26 cellular contexts compared by ENCODE assay signal in genomic region chr10:133218891-133219290, GRCh38. TPM values are rescaled to one million over a fixed set of nuclear protein-coding genes. Genes with fewer than 3 reads are reported as not detected.
DNase-seq lines count a peak whose midpoint lies in the region; ATAC-seq, FAIRE-seq and TF ChIP-seq lines count a peak whose summit lies in the region.
"Had no signal": no experiment of that assay in that cellular context is flagged by ENCODE, and none has a peak within 500 bp of the region (broad histone marks: within the 10 kb centered on the region; RNA-seq: fewer than 3 reads in every experiment).

No MANE protein-coding gene starts in this region.

- no peaks in the 10 kb centered on the region; the same call in 1 of the 2 replicates for H3K23me2 ChIP-seq in H1 (ENCODE audit: low read depth, low read length)

- DNase-seq in H7: peak; percentile 72
- DNase-seq in H1 (ENCODE audit: low read depth in 1 of 2, low spot score in 2 of 2): no peak
- DNase-seq in trophoblast cell: peak; percentile 64 to 65
- DNase-seq in NCI-H1105 treated with DMSO at 0.1 percent for 48 hours (lab: John Stamatoyannopoulos, UW): no peak
- DNase-seq in SHP77 (lab: John Stamatoyannopoulos, UW): no peak
- no peak for DNase-seq in activated CD4-positive, alpha-beta T cell treated with anti-CD3 and anti-CD28 coated beads, Interleukin-2, amount 50 U/mL, for 1 hour
- DNase-seq: C1 segment of cervical spinal cord; Calu3; CD4-positive, alpha-beta memory T cell; COR-L47; DMS53; DMS79 treated with DMSO at 0.1 percent for 48 hours; GF-D8; GOT3; H9 had no signal

- H3K4me1 ChIP-seq in BLaER1 (peaks cover 20% of the 10 kb centered on the region), H1 (replicated peaks in 1 of 4; ENCODE audit: control insufficient read depth in 3 of 4, insufficient read depth in 4 of 4, low read length in 3 of 4) (peaks cover 0 to 15% (median 10%) of the 10 kb centered on the region in 4 experiments; a peak in 6 of 7 replicates), trophoblast cell (ENCODE audit: control insufficient read depth in 1 of 2, insufficient read depth in 2 of 2, low read length in 2 of 2) (no peaks in the 10 kb centered on the region)

- H4K5ac ChIP-seq in H1 (ENCODE audit: insufficient read length, low read depth, low read length): no peak overlapping the region

- H2BK20ac ChIP-seq in H1 (ENCODE audit: low read length): 0 out of 2 replicates have a peak overlapping the region, but pooled peaks have one; percentile 80

- H3K4me3 ChIP-seq in BLaER1: no peak overlapping the region
- H3K4me3 ChIP-seq in H7 (ENCODE audit: insufficient read depth, low read depth, low read length): no peak overlapping the region
- H3K4me3 ChIP-seq in H1 (ENCODE audit: extremely low read depth in 1 of 4, insufficient read depth in 2 of 4, low read depth in 3 of 4, low read length in 4 of 4): no peak overlapping the region
- no peak overlapping the region for H3K4me3 ChIP-seq in trophoblast cell (ENCODE audit: low read depth, low read length)

- FAIRE-seq in H1 (lab: Jason Lieb, UNC): no peak
- FAIRE-seq: A204.1, GM12891, GM18507 had no signal

- CTCF ChIA-PET in H1 (lab: Charles Lee; ENCODE audit: partially characterized antibody): interaction anchor here (0.9 to 2.6 kb wide), 6 partner anchors 15 to 279 kb away, joined by 3 to 14 read pairs (median 4); partner anchors contain the start of gene KNDC1

- no peaks in the 10 kb centered on the region for H3K79me1 ChIP-seq in H1 (ENCODE audit: low read depth, low read length)
- no peaks in the 10 kb centered on the region for H3K79me1 ChIP-seq in trophoblast cell (ENCODE audit: low read length)

- H4K20me1 ChIP-seq in BLaER1 (peaks cover 12% of the 10 kb centered on the region; the same call in 1 of the 2 replicates), H1 (replicated peaks in 1 of 2; ENCODE audit: control insufficient read depth in 1 of 2, insufficient read depth in 2 of 2, low read length in 2 of 2) (peaks cover 0 to 3% of the 10 kb centered on the region in 2 experiments)

- H2AFZ ChIP-seq in H1 (ENCODE audit: low read length) (no peak overlapping the region), trophoblast cell (ENCODE audit: insufficient read depth, low read length, poor library complexity) (no peak overlapping the region)

- H3K9ac ChIP-seq in BLaER1 (no peak overlapping the region), H1 (replicated peaks in 1 of 4; ENCODE audit: extremely low read depth in 1 of 4, low read depth in 3 of 4, low read length in 3 of 4) (no peak overlapping the region), trophoblast cell (ENCODE audit: low read length) (no peak overlapping the region)

- H3K36me3 ChIP-seq in BLaER1 (no peaks in the 10 kb centered on the region), H7 (replicated peaks; ENCODE audit: control insufficient read depth, insufficient read depth, low read length) (no peaks in the 10 kb centered on the region), H1 (ENCODE audit: control insufficient read depth in 2 of 4, insufficient read depth in 4 of 4, low read length in 3 of 4) (no peaks in the 10 kb centered on the region; a peak in 1 of 8 replicates), trophoblast cell (ENCODE audit: control insufficient read depth in 1 of 2, insufficient read depth in 2 of 2, low read length in 2 of 2) (no peaks in the 10 kb centered on the region)

- H4K91ac ChIP-seq in H1 (replicated peaks; ENCODE audit: insufficient read length, low read length) (peak overlapping the region; percentile 15), trophoblast cell (ENCODE audit: low read depth, low read length) (no peak overlapping the region)

- peak overlapping the region; percentile 55; the same call in 1 of the 2 replicates for H2BK5ac ChIP-seq in H1 (ENCODE audit: low read depth, low read length)
- no peak overlapping the region for H2BK5ac ChIP-seq in trophoblast cell (ENCODE audit: low read depth, low read length, poor library complexity)

- H3K23ac ChIP-seq in H1 (ENCODE audit: insufficient read length): no peak overlapping the region
- no peak overlapping the region for H3K23ac ChIP-seq in trophoblast cell (ENCODE audit: low read length)

- H2BK15ac ChIP-seq in H1 (ENCODE audit: low read length): no peak overlapping the region

- no peak for TF ChIP-seq RAD21 in H1 (IDR thresholded peaks at IDR 0.05 in 1 of 2, conservative IDR thresholded peaks at IDR 0.05 in 1 of 2; ENCODE audit: low read depth in 2 of 2, low read length in 2 of 2)

- no peak overlapping the region for H3K56ac ChIP-seq in H1 (replicated peaks; ENCODE audit: insufficient read length, low read depth, low read length)

- H3K27me3 ChIP-seq in BLaER1 (0 out of 2 replicates have a peak, but pooled peaks cover 13% of the 10 kb centered on the region), H7 (ENCODE audit: control insufficient read depth, insufficient read depth, low read length) (no peaks in the 10 kb centered on the region), H1 (replicated peaks in 1 of 4; ENCODE audit: control insufficient read depth in 3 of 4, extremely low read depth in 1 of 4, insufficient read depth in 3 of 4, low read length in 3 of 4) (no peaks in the 10 kb centered on the region), trophoblast cell (ENCODE audit: insufficient read depth, low read length) (no peaks in the 10 kb centered on the region)

- no peak overlapping the region for H2AK5ac ChIP-seq in H1 (ENCODE audit: low read depth, low read length)
- no peak overlapping the region for H2AK5ac ChIP-seq in trophoblast cell (ENCODE audit: low read length)

- H2BK120ac ChIP-seq in H1 (replicated peaks; ENCODE audit: low read depth, low read length) (no peak overlapping the region), trophoblast cell (ENCODE audit: insufficient read depth, low read length, poor library complexity) (no peak overlapping the region)

- H4K12ac ChIP-seq in trophoblast cell (ENCODE audit: low read depth, low read length): no peak overlapping the region

- POLR2A ChIA-PET in H1 (lab: Charles Lee; ENCODE audit: partially characterized antibody): interaction anchor here (1.0 to 1.7 kb wide), 8 partner anchors 8 to 88 kb away, joined by 3 to 8 read pairs (median 3); no protein-coding TSS in a partner anchor

- 90% methylated on average over 14 of the region's 20 CpGs; no CpG with 5 or more reads in 1 of the 2 experiments for WGBS in H1 (ENCODE audit: extremely low coverage in 1 of 2, insufficient coverage in 1 of 2, insufficient read length in 1 of 2, insufficient replicate concordance in 2 of 2, low coverage in 1 of 2, low lambda C conversion rate in 2 of 2, missing lambda C conversion rate in 1 of 2), 2 experiments
- no CpG with 5 or more reads among the region's 20 CpGs for WGBS in trophoblast cell (ENCODE audit: extremely low coverage, insufficient coverage, insufficient read length)

- ATAC-seq in HG03520 (IDR thresholded peaks at IDR 0.05; ENCODE audit: unreplicated experiment): no peak
- ATAC-seq: HCT116 had no signal

- H3K27ac ChIP-seq in BLaER1: no peak overlapping the region
- H3K27ac ChIP-seq in H1 (ENCODE audit: low read depth, low read length): no peak overlapping the region
- H3K27ac ChIP-seq in trophoblast cell (ENCODE audit: low read depth, low read length): no peak overlapping the region
- H3K27ac ChIP-seq: 22Rv1 had no signal

- peak overlapping the region; percentile 77 for H3K4me2 ChIP-seq in BLaER1
- 0 out of 4 replicates have a peak overlapping the region, but pooled peaks of 1 of the 2 experiments have one; percentile 55 for H3K4me2 ChIP-seq in H1 (ENCODE audit: insufficient read depth in 1 of 2, low read depth in 2 of 2, low read length in 2 of 2)
- no peak overlapping the region for H3K4me2 ChIP-seq in trophoblast cell (ENCODE audit: low read length)

- H3K14ac ChIP-seq in H1 (ENCODE audit: insufficient read length) (no peak overlapping the region), trophoblast cell (ENCODE audit: low read length) (no peak overlapping the region)

- no peak for TF ChIP-seq EP300 in H1 (IDR thresholded peaks at IDR 0.05; ENCODE audit: borderline replicate concordance in 1 of 2, low read depth in 2 of 2, low read length in 2 of 2)

- peak overlapping the region; percentile 42; the same call in 1 of the 2 replicates for H2BK12ac ChIP-seq in H1 (ENCODE audit: low read depth, low read length)
- H2BK12ac ChIP-seq in trophoblast cell (ENCODE audit: low read length): no peak overlapping the region

- TF ChIP-seq POLR2A in H1 (IDR thresholded peaks at IDR 0.05; ENCODE audit: control extremely low read depth in 1 of 2, low read depth in 2 of 2, low read length in 2 of 2): no peak

- H3K9me3 ChIP-seq in BLaER1 (no peaks in the 10 kb centered on the region), H1 (ENCODE audit: insufficient read depth in 2 of 2, low read depth in 1 of 2, low read length in 1 of 2) (peaks cover 0 to 4% of the 10 kb centered on the region in 2 experiments; a peak in 1 of 4 replicates), trophoblast cell (ENCODE audit: insufficient read depth, low read depth, low read length) (peaks cover 4% of the 10 kb centered on the region)

- H3K79me2 ChIP-seq in H1 (ENCODE audit: control insufficient read depth in 1 of 2, insufficient read depth in 2 of 2, low read length in 2 of 2) (no peaks in the 10 kb centered on the region), trophoblast cell (ENCODE audit: control insufficient read depth, insufficient read depth, low read length, poor library complexity) (no peaks in the 10 kb centered on the region)

- H3K4ac ChIP-seq in H1 (replicated peaks; ENCODE audit: insufficient read length, low read depth, low read length) (no peak overlapping the region), trophoblast cell (ENCODE audit: low read depth, low read length) (no peak overlapping the region)

- peak overlapping the region; percentile 32; the same call in 1 of the 2 replicates for H3K18ac ChIP-seq in H1 (ENCODE audit: extremely low read depth, low read length)
- H3K18ac ChIP-seq in trophoblast cell (ENCODE audit: low read length): no peak overlapping the region

- no peak overlapping the region for H4K8ac ChIP-seq in H1 (ENCODE audit: extremely low read depth, insufficient read depth, low read length)
- no peak overlapping the region for H4K8ac ChIP-seq in trophoblast cell (ENCODE audit: low read depth, low read length)

- no peak for TF ChIP-seq CTCF in H1 (IDR thresholded peaks at IDR 0.05; ENCODE audit: control extremely low read depth in 1 of 3, insufficient read depth in 1 of 3, low read depth in 1 of 3, low read length in 3 of 3)

RNA-seq across cellular contexts. Expression of gene UTF1, which starts 11.1 kb away (rescaled TPM):
- 8.8 and 13.4 TPM in 2 replicates for total RNA-seq in H7 (2014; rRNA removed; shearing (Covaris generic))
- total RNA-seq in H1 (2021; fragmentation: NEBNext Ultra II Directional; extraction: Animal tissue kit (Norgen Biotek cat#: 25700)): 21.7 and 21.8 TPM in 2 replicates
- 0.47 and 0.97 TPM in 2 replicates for polyA plus RNA-seq in H1 (2011; rRNA removed)
- 0.56 TPM for polyA plus RNA-seq in H1 (2011; cell fraction: cytosol; rRNA removed)
- polyA plus RNA-seq in H1 (2011; cell fraction: nucleus; rRNA removed): 3.0 TPM
- polyA plus RNA-seq in H1 (2012, experiment 1 of 2): 4.6 to 12.2 TPM (median 10.6 TPM) in 4 replicates
- 0.80 TPM for polyA plus RNA-seq in H1 (2012, experiment 2 of 2)
- polyA plus RNA-seq in H1 (2013, experiment 1 of 2): 23.8 TPM
- polyA plus RNA-seq in H1 (2013, experiment 2 of 2): 24.8 TPM
- not detected in 2 replicates for polyA minus RNA-seq in H1 (2011; rRNA and poly(A)+ RNA removed)
- polyA minus RNA-seq in H1 (2011; cell fraction: cytosol; rRNA and poly(A)+ RNA removed): 6.3 TPM
- polyA minus RNA-seq in H1 (2011; cell fraction: nucleus; rRNA and poly(A)+ RNA removed): 4.3 TPM
- 0.25 and 0.31 TPM in 2 replicates for polyA plus RNA-seq in trophoblast cell (2013)
- total RNA-seq: Calu3; CD4-positive, alpha-beta memory T cell; Daoy; G401 had no signal
- polyA plus RNA-seq: AG04450; CD4-positive, alpha-beta memory T cell had no signal

RNA-seq across cellular contexts. Expression of gene VENTX, which starts 18.8 kb away (rescaled TPM):
- 25.0 and 29.2 TPM in 2 replicates for total RNA-seq in H7 (2014; rRNA removed; shearing (Covaris generic))
- 4.7 and 5.6 TPM in 2 replicates for total RNA-seq in H1 (2021; fragmentation: NEBNext Ultra II Directional; extraction: Animal tissue kit (Norgen Biotek cat#: 25700))
- polyA plus RNA-seq in H1 (2011; rRNA removed): 5.6 and 7.8 TPM in 2 replicates
- 4.6 TPM for polyA plus RNA-seq in H1 (2011; cell fraction: cytosol; rRNA removed)
- polyA plus RNA-seq in H1 (2011; cell fraction: nucleus; rRNA removed): 17.4 TPM
- 3.4 to 5.9 TPM (median 5.1 TPM) in 4 replicates for polyA plus RNA-seq in H1 (2012, experiment 1 of 2)
- polyA plus RNA-seq in H1 (2012, experiment 2 of 2): 3.8 TPM
- polyA plus RNA-seq in H1 (2013, experiment 1 of 2): 3.8 TPM
- 3.5 TPM for polyA plus RNA-seq in H1 (2013, experiment 2 of 2)
- 1.6 and 1.7 TPM in 2 replicates for polyA minus RNA-seq in H1 (2011; rRNA and poly(A)+ RNA removed)
- 5.8 TPM for polyA minus RNA-seq in H1 (2011; cell fraction: cytosol; rRNA and poly(A)+ RNA removed)
- polyA minus RNA-seq in H1 (2011; cell fraction: nucleus; rRNA and poly(A)+ RNA removed): 6.0 TPM
- polyA plus RNA-seq in trophoblast cell (2013): 0.14 and 0.19 TPM in 2 replicates
- total RNA-seq: B cell; Calu3; CD4-positive, alpha-beta memory T cell; Daoy; G401 had no signal
- polyA plus RNA-seq: AG04450; CD4-positive, alpha-beta memory T cell had no signal

RNA-seq across cellular contexts. Expression of gene ADAM8, which starts 57.8 kb away (rescaled TPM):
- 1.3 and 1.9 TPM in 2 replicates for total RNA-seq in H7 (2014; rRNA removed; shearing (Covaris generic))
- 4.4 and 4.6 TPM in 2 replicates for total RNA-seq in H1 (2021; fragmentation: NEBNext Ultra II Directional; extraction: Animal tissue kit (Norgen Biotek cat#: 25700))
- polyA plus RNA-seq in H1 (2011; rRNA removed): 4.6 and 6.0 TPM in 2 replicates
- 3.4 TPM for polyA plus RNA-seq in H1 (2011; cell fraction: cytosol; rRNA removed)
- polyA plus RNA-seq in H1 (2011; cell fraction: nucleus; rRNA removed): 24.5 TPM
- 1.7 to 3.4 TPM (median 2.6 TPM) in 4 replicates for polyA plus RNA-seq in H1 (2012, experiment 1 of 2)
- polyA plus RNA-seq in H1 (2012, experiment 2 of 2): 1.7 TPM
- 3.5 TPM for polyA plus RNA-seq in H1 (2013, experiment 1 of 2)
- 3.1 TPM for polyA plus RNA-seq in H1 (2013, experiment 2 of 2)
- 2.2 and 2.5 TPM in 2 replicates for polyA minus RNA-seq in H1 (2011; rRNA and poly(A)+ RNA removed)
- 3.8 TPM for polyA minus RNA-seq in H1 (2011; cell fraction: cytosol; rRNA and poly(A)+ RNA removed)
- polyA minus RNA-seq in H1 (2011; cell fraction: nucleus; rRNA and poly(A)+ RNA removed): 10.3 TPM
- polyA plus RNA-seq in trophoblast cell (2013): 16.9 and 18.0 TPM in 2 replicates

RNA-seq across cellular contexts. Expression of gene KNDC1, which starts 58.9 kb away (rescaled TPM):
- total RNA-seq in H7 (2014; rRNA removed; shearing (Covaris generic)): 13.7 and 16.7 TPM in 2 replicates
- 16.7 and 19.3 TPM in 2 replicates for total RNA-seq in H1 (2021; fragmentation: NEBNext Ultra II Directional; extraction: Animal tissue kit (Norgen Biotek cat#: 25700))
- polyA plus RNA-seq in H1 (2011; rRNA removed): 7.5 and 10.4 TPM in 2 replicates
- 8.2 TPM for polyA plus RNA-seq in H1 (2011; cell fraction: cytosol; rRNA removed)
- 24.2 TPM for polyA plus RNA-seq in H1 (2011; cell fraction: nucleus; rRNA removed)
- polyA plus RNA-seq in H1 (2012, experiment 1 of 2): 10.6 to 18.0 TPM (median 14.3 TPM) in 4 replicates
- 7.0 TPM for polyA plus RNA-seq in H1 (2012, experiment 2 of 2)
- polyA plus RNA-seq in H1 (2013, experiment 1 of 2): 6.2 TPM
- 5.8 TPM for polyA plus RNA-seq in H1 (2013, experiment 2 of 2)
- 14.2 and 17.3 TPM in 2 replicates for polyA minus RNA-seq in H1 (2011; rRNA and poly(A)+ RNA removed)
- polyA minus RNA-seq in H1 (2011; cell fraction: cytosol; rRNA and poly(A)+ RNA removed): 9.8 TPM
- 27.6 TPM for polyA minus RNA-seq in H1 (2011; cell fraction: nucleus; rRNA and poly(A)+ RNA removed)
- polyA plus RNA-seq in trophoblast cell (2013): 0.71 and 0.75 TPM in 2 replicates
- total RNA-seq: Daoy had no signal

Comparison
In these comparisons a context has a peak if more than half of its experiments do, and no peak if none do; other contexts are left out.
1. DNase-seq: peak in H7 (single experiment) and trophoblast cell (2 of 2); none in H1 (0 of 2), NCI-H1105 treated with DMSO at 0.1 percent for 48 hours (single experiment), SHP77 (0 of 2) and activated CD4-positive, alpha-beta T cell treated with anti-CD3 and anti-CD28 coated beads, Interleukin-2, amount 50 U/mL, for 1 hour (single experiment).